18 cellular contexts compared by ENCODE assay signal in genomic region chr4:94399721-94400120, GRCh38. TPM values are rescaled to one million over a fixed set of nuclear protein-coding genes. Genes with fewer than 3 reads are reported as not detected.
DNase-seq lines count a peak whose midpoint lies in the region; ATAC-seq, FAIRE-seq and TF ChIP-seq lines count a peak whose summit lies in the region.
"Had no signal": no experiment of that assay in that cellular context is flagged by ENCODE, and none has a peak within 500 bp of the region (broad histone marks: within the 10 kb centered on the region; RNA-seq: fewer than 3 reads in every experiment).

No MANE protein-coding gene starts in this region.

- TF ChIP-seq CTCF in cardiac muscle cell (IDR thresholded peaks at IDR 0.05; ENCODE audit: low read depth, low read length): no peak
- no peak for TF ChIP-seq CTCF in right atrium auricular region (IDR thresholded peaks at IDR 0.05)
- TF ChIP-seq CTCF in K562 (IDR thresholded peaks at IDR 0.05 in 2 of 3, conservative IDR thresholded peaks at IDR 0.05 in 1 of 3; ENCODE audit: insufficient read depth in 2 of 3, low read depth in 1 of 3, low read length in 3 of 3): no peak
- no peak for TF ChIP-seq CTCF in psoas muscle (IDR thresholded peaks at IDR 0.05)
- no peak for TF ChIP-seq CTCF in transverse colon (IDR thresholded peaks at IDR 0.05)

- no peaks in the 10 kb centered on the region for H3K9me1 ChIP-seq in K562 (ENCODE audit: control insufficient read depth, insufficient read depth, low read length)

- no peaks in the 10 kb centered on the region for H4K20me1 ChIP-seq in K562 (replicated peaks; ENCODE audit: control insufficient read depth, insufficient read depth, low read length)
- H4K20me1 ChIP-seq: BLaER1 had no signal

- H2AFZ ChIP-seq in K562 (ENCODE audit: low read depth, low read length) (no peak overlapping the region), mesenchymal stem cell (ENCODE audit: low read depth, low read length) (no peak overlapping the region)

- H2BK120ac ChIP-seq in mesenchymal stem cell (ENCODE audit: low read depth, low read length): no peak overlapping the region

- H3K23ac ChIP-seq in mesenchymal stem cell (ENCODE audit: low read length in 2 of 2): no peak overlapping the region

- ATAC-seq in K562 (no peak), psoas muscle (peak; percentile 61 to 75 (median 68))
- ATAC-seq: HepG2 had no signal

- TF ChIP-seq RAD21 in K562 (CRISPR knock-in tag; conservative IDR thresholded peaks at IDR 0.05 in 1 of 2, IDR thresholded peaks at IDR 0.05 in 1 of 2): no peak

- no TSS peak for BruUV-seq in K562 (replicated peaks; lab: Mats Ljungman, UMichigan)

- H3K4me1 ChIP-seq in cardiac muscle cell (ENCODE audit: low read depth): peaks cover 43% of the 10 kb centered on the region
- peaks cover 0 to 8% of the 10 kb centered on the region in 2 donors for H3K4me1 ChIP-seq in right atrium auricular region
- H3K4me1 ChIP-seq in K562 (replicated peaks in 1 of 2; ENCODE audit: control insufficient read depth in 2 of 2, insufficient read depth in 2 of 2, low read length in 2 of 2): no peaks in the 10 kb centered on the region; a peak in 1 of 5 replicates
- no peaks in the 10 kb centered on the region for H3K4me1 ChIP-seq in psoas muscle
- H3K4me1 ChIP-seq in transverse colon: no peaks in the 10 kb centered on the region
- H3K4me1 ChIP-seq in mesenchymal stem cell (ENCODE audit: control insufficient read depth, insufficient read depth, low read depth, low read length): no peaks in the 10 kb centered on the region
- H3K4me1 ChIP-seq: BLaER1, HAP-1 had no signal

- no peak overlapping the region for H3K4ac ChIP-seq in mesenchymal stem cell (ENCODE audit: low read depth in 1 of 2, low read length in 2 of 2)

- H3K9ac ChIP-seq in K562 (ENCODE audit: insufficient read depth in 1 of 2, low read depth in 2 of 2, low read length in 2 of 2) (no peak overlapping the region), mesenchymal stem cell (ENCODE audit: low read length) (no peak overlapping the region)
- H3K9ac ChIP-seq: BLaER1 had no signal

- H3K27me3 ChIP-seq in cardiac muscle cell (no peaks in the 10 kb centered on the region), right atrium auricular region (no peaks in the 10 kb centered on the region), K562 (ENCODE audit: control insufficient read depth in 2 of 2, insufficient read depth in 2 of 2, low read length in 2 of 2) (no peaks in the 10 kb centered on the region), psoas muscle (ENCODE audit: insufficient read depth in 3 of 3, low read length in 2 of 3) (no peaks in the 10 kb centered on the region), transverse colon (no peaks in the 10 kb centered on the region), mesenchymal stem cell (ENCODE audit: control insufficient read depth in 1 of 2, insufficient read depth in 1 of 2, low read length in 2 of 2) (no peaks in the 10 kb centered on the region)
- H3K27me3 ChIP-seq: BLaER1 had no signal

- H3K79me2 ChIP-seq in K562 (ENCODE audit: control insufficient read depth, insufficient read depth, low read length): no peaks in the 10 kb centered on the region

- no peak overlapping the region for H2AK5ac ChIP-seq in mesenchymal stem cell (ENCODE audit: low read length, severe bottlenecking)

- no peak overlapping the region for H3K4me3 ChIP-seq in cardiac muscle cell
- no peak overlapping the region for H3K4me3 ChIP-seq in right atrium auricular region
- H3K4me3 ChIP-seq in K562: no peak overlapping the region
- no peak overlapping the region for H3K4me3 ChIP-seq in psoas muscle
- H3K4me3 ChIP-seq in transverse colon: no peak overlapping the region
- no peak overlapping the region for H3K4me3 ChIP-seq in mesenchymal stem cell (ENCODE audit: insufficient read depth in 1 of 2, low read depth in 1 of 2, low read length in 2 of 2)
- H3K4me3 ChIP-seq: BLaER1, HAP-1 had no signal

- WGBS in K562 (ENCODE audit: insufficient coverage, low coverage, missing lambda C conversion rate): 35% methylated on average over 1 of the region's 1 CpG
- 13 to 19% (median 17%) methylated on average over 1 of the region's 1 CpG for WGBS in psoas muscle, 3 donors
- 72 to 78% methylated on average over 1 of the region's 1 CpG for WGBS in transverse colon (ENCODE audit: low coverage in 1 of 2), 2 donors
- WGBS in mesenchymal stem cell: no CpG with 5 or more reads among the region's 1 CpG

- H3K9me3 ChIP-seq in cardiac muscle cell (ENCODE audit: low read depth): no peaks in the 10 kb centered on the region
- no peaks in the 10 kb centered on the region for H3K9me3 ChIP-seq in right atrium auricular region
- H3K9me3 ChIP-seq in K562 (replicated peaks; ENCODE audit: control insufficient read depth, insufficient read depth, low read depth, low read length): no peaks in the 10 kb centered on the region
- no peaks in the 10 kb centered on the region for H3K9me3 ChIP-seq in psoas muscle
- H3K9me3 ChIP-seq in transverse colon: no peaks in the 10 kb centered on the region
- H3K9me3 ChIP-seq in mesenchymal stem cell (ENCODE audit: control insufficient read depth, low read length): no peaks in the 10 kb centered on the region
- H3K9me3 ChIP-seq: BLaER1, Caco-2, HAP-1 had no signal

- H3K4me2 ChIP-seq in K562 (ENCODE audit: insufficient read depth, low read length) (no peak overlapping the region), mesenchymal stem cell (ENCODE audit: low read length, poor library complexity, severe bottlenecking) (no peak overlapping the region)
- H3K4me2 ChIP-seq: BLaER1 had no signal

- H3K18ac ChIP-seq in mesenchymal stem cell (ENCODE audit: low read depth in 1 of 2, low read length in 2 of 2): no peak overlapping the region

- no peak overlapping the region for H2BK15ac ChIP-seq in mesenchymal stem cell (ENCODE audit: low read depth, poor library complexity, severe bottlenecking)

- no peak for FAIRE-seq in K562 (lab: Jason Lieb, UNC)
- FAIRE-seq: H1, HepG2, HTR-8/SVneo had no signal

- H2BK5ac ChIP-seq in mesenchymal stem cell (ENCODE audit: low read depth, low read length, poor library complexity, severe bottlenecking): no peak overlapping the region

- CTCF ChIA-PET in K562 (lab: Yijun Ruan, JAX; ENCODE audit: low intra/inter-chr PET ratio): no interaction called here

- in situ Hi-C loops in K562 (cut with MboI): loop anchor here (5.0 kb wide), 1 partner anchor 198 kb away; no protein-coding TSS in a partner anchor
- in situ Hi-C loops in transverse colon (cut with MboI; ENCODE audit: low pct_ligation_motif_present in 1 of 4, low pct_unique_long_range_greater_than_20kb in 1 of 4, low sequenced_read_pairs in 3 of 4): loop anchor here in 2 of 4 donors (10.0 to 25.0 kb wide), 2 partner anchors 195 to 612 kb away; no protein-coding TSS in a partner anchor

- H3K27ac ChIP-seq in cardiac muscle cell (peak overlapping the region; percentile 90), right atrium auricular region (no peak overlapping the region), K562 (ENCODE audit: extremely low read depth, low read depth, low read length) (no peak overlapping the region), psoas muscle (no peak overlapping the region), transverse colon (no peak overlapping the region), mesenchymal stem cell (ENCODE audit: low read length, poor library complexity, severe bottlenecking) (no peak overlapping the region)
- H3K27ac ChIP-seq: BLaER1 had no signal

- H4K91ac ChIP-seq in mesenchymal stem cell (ENCODE audit: low read length): no peak overlapping the region

- TF ChIP-seq POLR2A in K562 (conservative IDR thresholded peaks at IDR 0.05) (no peak), transverse colon (IDR thresholded peaks at IDR 0.05) (no peak)

- H4K8ac ChIP-seq in mesenchymal stem cell (ENCODE audit: low read length): no peak overlapping the region

- no peaks in the 10 kb centered on the region for H3K36me3 ChIP-seq in cardiac muscle cell
- H3K36me3 ChIP-seq in right atrium auricular region: no peaks in the 10 kb centered on the region
- no peaks in the 10 kb centered on the region for H3K36me3 ChIP-seq in K562 (ENCODE audit: control insufficient read depth, insufficient read depth, low read length)
- H3K36me3 ChIP-seq in psoas muscle (ENCODE audit: insufficient read depth in 1 of 2, low read depth in 1 of 2): no peaks in the 10 kb centered on the region
- H3K36me3 ChIP-seq in transverse colon: no peaks in the 10 kb centered on the region
- H3K36me3 ChIP-seq in mesenchymal stem cell (ENCODE audit: control insufficient read depth in 1 of 2, insufficient read depth in 2 of 2, low read depth in 1 of 2, low read length in 2 of 2): no peaks in the 10 kb centered on the region
- H3K36me3 ChIP-seq: BLaER1, HAP-1 had no signal

- DNase-seq in cardiac muscle cell (ENCODE audit: low read depth in 1 of 2, low spot score in 1 of 2) (peak in 1 of 2 donors; percentile 50), right atrium auricular region (ENCODE audit: low spot score) (no peak), NCI-H446 treated with DMSO at 0.1 percent for 48 hours (lab: John Stamatoyannopoulos, UW) (peak; percentile 26), K562 (ENCODE audit: extremely low read depth in 1 of 4, low spot score in 3 of 4) (no peak), psoas muscle (no peak), NOMO-1 treated with dmso at 0.1 percent for 144 hours (lab: John Stamatoyannopoulos, UW; ENCODE audit: unreplicated experiment) (no peak), transverse colon (no peak), mesenchymal stem cell (no peak)
- DNase-seq: 8988T; AML-193; Caco-2; CD8-positive, alpha-beta memory T cell had no signal

- no peak overlapping the region for H3K14ac ChIP-seq in mesenchymal stem cell (ENCODE audit: low read length in 2 of 2)

- H2BK12ac ChIP-seq in mesenchymal stem cell (ENCODE audit: low read length in 2 of 2): no peak overlapping the region

- POLR2A ChIA-PET in K562 (lab: Yijun Ruan, JAX): interaction anchor here (1.1 kb wide), 1 partner anchor 11 kb away, joined by 3 read pairs; no protein-coding TSS in a partner anchor

- TF ChIP-seq EP300 in K562 (IDR thresholded peaks at IDR 0.05; ENCODE audit: low read length) (no peak), transverse colon (IDR thresholded peaks at IDR 0.05; ENCODE audit: low read depth) (no peak)

- intact Hi-C loops in K562 (cut with micrococcal nuclease) (loop anchor here (10.0 kb wide), 1 partner anchor 605 kb away; no protein-coding TSS in a partner anchor), psoas muscle (cut with DNase I) (loop anchor here (10.0 kb wide), 2 partner anchors 95 to 605 kb away; no protein-coding TSS in a partner anchor), transverse colon (cut with DNase I; ENCODE audit: low total_unique reads) (no loop called here)

- H3K79me1 ChIP-seq in mesenchymal stem cell (replicated peaks; ENCODE audit: low read length, poor library complexity, severe bottlenecking): no peaks in the 10 kb centered on the region

RNA-seq across cellular contexts. Expression of gene PDLIM5, which starts 52.0 kb away (rescaled TPM):
- total RNA-seq in cardiac muscle cell (426 and 434 TPM in 2 replicates), right atrium auricular region (100 to 1,000 TPM; 598 to 841 TPM), K562 (2014; rRNA removed) (36.9 and 48.3 TPM in 2 replicates), K562 (2014; rRNA removed; fragmentation: Illumina TruSeq; extraction: Trizol) (79.8 and 82.1 TPM in 2 replicates), K562 (2015; rRNA removed; fragmentation: Illumina TruSeq; extraction: Trizol) (58.5 and 62.5 TPM in 2 replicates), K562 (2021) (89.9 and 97.5 TPM in 2 replicates), psoas muscle (100 to 1,000 TPM; 459 to 840 (median 509) TPM), transverse colon (100 to 1,000 TPM in 2 of 4 donors, 10 to 100 TPM in 2; 62.9 to 133 (median 110) TPM)
- polyA plus RNA-seq in cardiac muscle cell (446 and 541 TPM in 2 replicates), K562 (2011; rRNA removed) (100 and 126 TPM in 2 replicates), K562 (2014; fragmentation: Illumina TruSeq; extraction: Trizol) (117 and 127 TPM in 2 replicates), K562 (2014; fragmentation: Nextera tagmentation; extraction: Ambion mirVana) (10 to 100 TPM; 42.2 to 55.8 TPM), K562 (2014; rRNA removed) (39.0 and 47.9 TPM in 2 replicates), psoas muscle (100 to 1,000 TPM; 215 to 533 (median 426) TPM)
- 262 and 263 TPM in 2 replicates for total RNA-seq in K562 (2011; cell fraction: chromatin; rRNA removed; ENCODE audit: low replicate concordance)
- total RNA-seq in K562 (2011; cell fraction: nucleolus; rRNA removed): 100 and 103 TPM in 2 replicates
- 170 and 292 TPM in 2 replicates for total RNA-seq in K562 (2011; cell fraction: nucleoplasm; rRNA removed)
- 84.4 and 144 TPM in 2 replicates for polyA plus RNA-seq in K562 (2011; cell fraction: cytosol; rRNA removed)
- polyA plus RNA-seq in K562 (2011; cell fraction: nucleus; rRNA removed): 60.0 and 82.0 TPM in 2 replicates
- 42.7 and 55.2 TPM in 2 replicates for polyA plus RNA-seq in K562 (2012)
- polyA minus RNA-seq in K562 (2011; rRNA and poly(A)+ RNA removed): 213 and 326 TPM in 2 replicates
- 60.9 and 98.0 TPM in 2 replicates for polyA minus RNA-seq in K562 (2011; cell fraction: cytosol; rRNA and poly(A)+ RNA removed)
- polyA minus RNA-seq in K562 (2011; cell fraction: nucleus; rRNA and poly(A)+ RNA removed): 172 and 173 TPM in 2 replicates
- 93.5 TPM for polyA plus RNA-seq in mesenchymal stem cell (2013, experiment 1 of 2)
- 92.0 TPM for polyA plus RNA-seq in mesenchymal stem cell (2013, experiment 2 of 2)

RNA-seq across cellular contexts. Expression of gene HPGDS, which starts 57.1 kb away (rescaled TPM):
- total RNA-seq in cardiac muscle cell (not detected in 2 replicates), right atrium auricular region (under 1 TPM in 1 of 2 donors, not detected in 1; 0.63 TPM), K562 (2014; rRNA removed) (not detected in 2 replicates), K562 (2014; rRNA removed; fragmentation: Illumina TruSeq; extraction: Trizol) (0.16 TPM in 1 of 2 replicates, not detected in the other), K562 (2015; rRNA removed; fragmentation: Illumina TruSeq; extraction: Trizol) (0.36 and 0.53 TPM in 2 replicates), K562 (2021) (not detected in 2 replicates), psoas muscle (under 1 TPM; 0.39 to 0.79 (median 0.66) TPM), transverse colon (1 to 10 TPM in 3 of 4 donors, not detected in 1; 1.4 to 6.0 (median 3.5) TPM)
- polyA plus RNA-seq in cardiac muscle cell (0.35 TPM in 1 of 2 replicates, not detected in the other), K562 (2011; rRNA removed) (0.07 TPM in 1 of 2 replicates, not detected in the other), K562 (2014; fragmentation: Illumina TruSeq; extraction: Trizol) (0.19 TPM in 1 of 2 replicates, not detected in the other), K562 (2014; fragmentation: Nextera tagmentation; extraction: Ambion mirVana) (under 1 TPM; 0.07 to 0.14 TPM), K562 (2014; rRNA removed) (not detected in 2 replicates), psoas muscle (under 1 TPM; 0.06 to 0.35 (median 0.32) TPM)
- total RNA-seq in K562 (2011; cell fraction: chromatin; rRNA removed; ENCODE audit: low replicate concordance): not detected in 2 replicates
- total RNA-seq in K562 (2011; cell fraction: nucleolus; rRNA removed): not detected in 2 replicates
- total RNA-seq in K562 (2011; cell fraction: nucleoplasm; rRNA removed): not detected in 2 replicates
- polyA plus RNA-seq in K562 (2011; cell fraction: cytosol; rRNA removed): not detected in 2 replicates
- polyA plus RNA-seq in K562 (2011; cell fraction: nucleus; rRNA removed): not detected in 2 replicates
- 0.17 and 0.33 TPM in 2 replicates for polyA plus RNA-seq in K562 (2012)
- polyA minus RNA-seq in K562 (2011; rRNA and poly(A)+ RNA removed): not detected in 2 replicates
- polyA minus RNA-seq in K562 (2011; cell fraction: cytosol; rRNA and poly(A)+ RNA removed): not detected in 2 replicates
- not detected in 2 replicates for polyA minus RNA-seq in K562 (2011; cell fraction: nucleus; rRNA and poly(A)+ RNA removed)
- not detected for polyA plus RNA-seq in mesenchymal stem cell (2013, experiment 1 of 2)
- not detected for polyA plus RNA-seq in mesenchymal stem cell (2013, experiment 2 of 2)
- total RNA-seq: Caco-2, Daoy, H1, HepG2 had no signal
- polyA plus RNA-seq: CD8-positive, alpha-beta memory T cell; H1; HepG2 had no signal
